17 cellular contexts compared by ENCODE assay signal in genomic region chr11:63557548-63557947, GRCh38. TPM values are rescaled to one million over a fixed set of nuclear protein-coding genes. Genes with fewer than 3 reads are reported as not detected.
DNase-seq lines count a peak whose midpoint lies in the region; ATAC-seq and TF ChIP-seq lines count a peak whose summit lies in the region.
"Had no signal": no experiment of that assay in that cellular context is flagged by ENCODE, and none has a peak within 500 bp of the region (broad histone marks: within the 10 kb centered on the region; RNA-seq: fewer than 3 reads in every experiment).

No MANE protein-coding gene starts in this region.

- TF ChIP-seq POLR2A in sigmoid colon (IDR thresholded peaks at IDR 0.05) = no peak

- H3K4me2 ChIP-seq in H9 (ENCODE audit: insufficient read depth, insufficient read length, low read length) = no peak overlapping the region
- H3K4me2 ChIP-seq: BLaER1 treated with 17β-estradiol and CSF1 and Interleukin-3, amounts not matched to agents 10 nM and 100 nM; GM23338 had no signal

- no peak overlapping the region for H3K27ac Mint-ChIP-seq in H9
- H3K27ac Mint-ChIP-seq: GM23338 had no signal

- no peak overlapping the region for H2BK15ac ChIP-seq in H9 (ENCODE audit: low read depth, low read length)

- peaks cover under 1% of the 10 kb centered on the region for H3K27me3 Mint-ChIP-seq in H9 (ENCODE audit: low read depth)
- H3K27me3 Mint-ChIP-seq: CD4-positive, CD25-positive, alpha-beta regulatory T cell had no signal

- H3K4me1 Mint-ChIP-seq in H9 = peaks cover 33 to 48% of the 10 kb centered on the region in 2 experiments

- in situ Hi-C loops in GM13977 (cut with MboI; ENCODE audit: low pct_unique_long_range_greater_than_20kb, low sequenced_read_pairs, unreplicated experiment) = no loop called here

- H2AK5ac ChIP-seq in H9 (ENCODE audit: insufficient read length, low read length) = no peak overlapping the region

- H3K9ac ChIP-seq in H9 (ENCODE audit: extremely low read depth, insufficient read length, low read length) = no peak overlapping the region
- H3K9ac ChIP-seq: BLaER1 treated with 17β-estradiol and CSF1 and Interleukin-3, amounts not matched to agents 10 nM and 100 nM had no signal

- H3K4me3 Mint-ChIP-seq in H9 = no peak overlapping the region
- H3K4me3 Mint-ChIP-seq: CD4-positive, CD25-positive, alpha-beta regulatory T cell; GM23338; IgD-negative memory B cell had no signal

- no peak overlapping the region for H3K18ac ChIP-seq in H9 (ENCODE audit: insufficient read length, low read depth, low read length)

- H3K4me3 ChIP-seq in mucosa of descending colon (no peak overlapping the region), sigmoid colon (no peak overlapping the region)
- H3K4me3 ChIP-seq: BLaER1 treated with 17β-estradiol and CSF1 and Interleukin-3, amounts not matched to agents 10 nM and 100 nM; GM12878; GM23338 had no signal

- H4K91ac ChIP-seq in H9 (ENCODE audit: insufficient read length, low read depth, low read length) = no peak overlapping the region

- H3K36me3 Mint-ChIP-seq in H9 (ENCODE audit: insufficient read depth in 1 of 3, low read depth in 3 of 3) = no peaks in the 10 kb centered on the region
- H3K36me3 Mint-ChIP-seq: IgD-negative memory B cell had no signal

- H3K9me3 Mint-ChIP-seq in H9 = no peaks in the 10 kb centered on the region
- H3K9me3 Mint-ChIP-seq: CD4-positive, CD25-positive, alpha-beta regulatory T cell; GM23338 had no signal

- H3T11ph ChIP-seq in H9 (ENCODE audit: low read length) = no peak overlapping the region

- peak; percentile 12 for DNase-seq in NCI-H82 (lab: John Stamatoyannopoulos, UW)
- DNase-seq in NCI-H82 treated with DMSO at 0.1 percent for 48 hours (lab: John Stamatoyannopoulos, UW; ENCODE audit: unreplicated experiment) = no peak
- DNase-seq in H9 = peak; percentile 3
- no peak for DNase-seq in mucosa of descending colon
- peak; percentile 15 for DNase-seq in sigmoid colon
- DNase-seq in activated gamma-delta T cell treated with Interleukin-2 at 50 U/mL for 16 hours = no peak
- no peak for DNase-seq in GM13977 (ENCODE audit: low spot score)
- DNase-seq: 8988T; CD4-positive, CD25-positive, alpha-beta regulatory T cell; DMS79; H7 had no signal

- H3K56ac ChIP-seq in H9 (ENCODE audit: insufficient read length, low read depth, low read length) = no peak overlapping the region

- H2AFZ ChIP-seq in H9 (ENCODE audit: low read length) = no peak overlapping the region
- H2AFZ ChIP-seq: GM23338 had no signal

- H2BK5ac ChIP-seq in H9 (ENCODE audit: insufficient read length, low read length) = no peak overlapping the region

- no peaks in the 10 kb centered on the region for H3K79me1 ChIP-seq in H9 (ENCODE audit: insufficient read depth, low read depth, low read length, poor library complexity, severe bottlenecking)

- TF ChIP-seq EP300 in sigmoid colon (IDR thresholded peaks at IDR 0.05) = no peak

- H2BK20ac ChIP-seq in H9 (ENCODE audit: low read depth, low read length, poor library complexity, severe bottlenecking) = no peak overlapping the region

- H4K5ac ChIP-seq in H9 (ENCODE audit: insufficient read length, low read depth, low read length) = no peak overlapping the region

- H3K14ac ChIP-seq in H9 (ENCODE audit: insufficient read depth, low read length) = no peak overlapping the region

- H3K9me3 ChIP-seq in H9 (ENCODE audit: control insufficient read depth, low read depth, low read length) (no peaks in the 10 kb centered on the region), mucosa of descending colon (no peaks in the 10 kb centered on the region), sigmoid colon (no peaks in the 10 kb centered on the region)
- H3K9me3 ChIP-seq: BLaER1 treated with 17β-estradiol and CSF1 and Interleukin-3, amounts not matched to agents 10 nM and 100 nM had no signal

- WGBS in H9 (ENCODE audit: extremely low coverage, insufficient read length, low lambda C conversion rate) = no CpG with 5 or more reads among the region's 6 CpGs
- WGBS in sigmoid colon, 2 donors = 10 to 74% methylated on average over 6 of the region's 6 CpGs

- no peak for TF ChIP-seq CTCF in H9 (conservative IDR thresholded peaks at IDR 0.05)
- TF ChIP-seq CTCF in mucosa of descending colon (IDR thresholded peaks at IDR 0.05) = no peak
- TF ChIP-seq CTCF in sigmoid colon (IDR thresholded peaks at IDR 0.05) = no peak
- TF ChIP-seq CTCF in GM13977 (IDR thresholded peaks at IDR 0.05; ENCODE audit: extremely low read depth, insufficient read depth, missing control alignments) = no peak

- no peaks in the 10 kb centered on the region for H4K20me1 ChIP-seq in H9 (ENCODE audit: control insufficient read depth, insufficient read depth, insufficient read length)
- H4K20me1 ChIP-seq: BLaER1 treated with 17β-estradiol and CSF1 and Interleukin-3, amounts not matched to agents 10 nM and 100 nM had no signal

- 0 out of 2 replicates have a peak, but pooled peaks cover 4% of the 10 kb centered on the region for H3K4me1 ChIP-seq in H9 (ENCODE audit: insufficient read depth, low read length)
- H3K4me1 ChIP-seq in mucosa of descending colon (ENCODE audit: low read depth) = peaks cover 10% of the 10 kb centered on the region
- no peaks in the 10 kb centered on the region for H3K4me1 ChIP-seq in sigmoid colon

- intact Hi-C loops in mucosa of descending colon (cut with DNase I, micrococcal nuclease) (no loop called here), sigmoid colon (cut with DNase I) (no loop called here)

- no peak overlapping the region for H4K8ac ChIP-seq in H9 (replicated peaks; ENCODE audit: insufficient read length, low read depth, low read length)

- H3K23me2 ChIP-seq in H9 (ENCODE audit: insufficient read length, low read depth, low read length, poor library complexity, severe bottlenecking) = no peaks in the 10 kb centered on the region

- H3K23ac ChIP-seq in H9 (ENCODE audit: insufficient read length, low read depth, low read length) = no peak overlapping the region

- ATAC-seq in mucosa of descending colon = peak; percentile 64
- ATAC-seq: GM12878, GM23338 had no signal

- H3K79me2 ChIP-seq in H9 (ENCODE audit: insufficient read depth, low read length) = no peaks in the 10 kb centered on the region

- H3K36me3 ChIP-seq in mucosa of descending colon (ENCODE audit: low read depth) (no peaks in the 10 kb centered on the region), sigmoid colon (no peaks in the 10 kb centered on the region)
- H3K36me3 ChIP-seq: BLaER1 treated with 17β-estradiol and CSF1 and Interleukin-3, amounts not matched to agents 10 nM and 100 nM had no signal

- no peak overlapping the region for H2BK120ac ChIP-seq in H9 (ENCODE audit: low read depth, low read length, poor library complexity, severe bottlenecking)

- H3K27me3 ChIP-seq in H9 (ENCODE audit: insufficient read depth, low read length) = no peaks in the 10 kb centered on the region
- no peaks in the 10 kb centered on the region for H3K27me3 ChIP-seq in sigmoid colon
- H3K27me3 ChIP-seq: BLaER1 treated with 17β-estradiol and CSF1 and Interleukin-3, amounts not matched to agents 10 nM and 100 nM had no signal

- no peak overlapping the region for H3K27ac ChIP-seq in H9 (ENCODE audit: insufficient read length, low read depth, low read length)
- H3K27ac ChIP-seq in sigmoid colon = no peak overlapping the region
- H3K27ac ChIP-seq: BLaER1 treated with 17β-estradiol and CSF1 and Interleukin-3, amounts not matched to agents 10 nM and 100 nM had no signal

- no peak overlapping the region for H2BK12ac ChIP-seq in H9 (ENCODE audit: insufficient read length, low read depth, low read length)

- H3K4ac ChIP-seq in H9 (ENCODE audit: low read depth, low read length) = no peak overlapping the region

RNA-seq across cellular contexts. Expression of gene PLAAT2, which starts 5.6 kb away (rescaled TPM):
- total RNA-seq in H9 (2021) (0.31 and 0.52 TPM in 2 replicates), mucosa of descending colon (100 to 1,000 TPM in 1 of 3 donors, 10 to 100 TPM in 2; 44.3 to 238 (median 62.8) TPM), sigmoid colon (under 1 TPM in 1 of 4 donors, not detected in 3; 0.71 TPM)
- polyA plus RNA-seq in sigmoid colon = 100 to 1,000 TPM in 2 of 3 donors, 10 to 100 TPM in 1; 27.0 to 233 (median 112) TPM
- total RNA-seq: CD4-positive, CD25-positive, alpha-beta regulatory T cell; G401; H7; HT1080 had no signal

RNA-seq across cellular contexts. Expression of gene PLAAT4, which starts 20.9 kb away (rescaled TPM):
- total RNA-seq in H9 (2021) = 3.1 and 3.5 TPM in 2 replicates
- total RNA-seq in mucosa of descending colon = 10 to 100 TPM; 57.0 to 99.0 (median 96.7) TPM
- 10 to 100 TPM; 36.7 to 49.9 (median 42.8) TPM for total RNA-seq in sigmoid colon
- 100 to 1,000 TPM in 2 of 3 donors, 10 to 100 TPM in 1; 63.1 to 262 (median 114) TPM for polyA plus RNA-seq in sigmoid colon
- total RNA-seq: G401 had no signal

RNA-seq across cellular contexts. Expression of gene LGALS12, which starts 51.7 kb away (rescaled TPM):
- 1.9 and 2.0 TPM in 2 replicates for total RNA-seq in H9 (2021)
- total RNA-seq in mucosa of descending colon = under 1 TPM; 0.26 to 0.32 (median 0.29) TPM
- total RNA-seq in sigmoid colon = 1 to 10 TPM in 1 of 4 donors, not detected in 3; 5.4 TPM
- 1 to 10 TPM in 1 of 3 donors, not detected in 2; 3.9 TPM for polyA plus RNA-seq in sigmoid colon
- total RNA-seq: G401, GM12878, HT1080 had no signal
- polyA plus RNA-seq: CD4-positive, CD25-positive, alpha-beta regulatory T cell; GM12878 had no signal

RNA-seq across cellular contexts. Expression of gene PLAAT3, which starts 56.7 kb away (rescaled TPM):
- 188 and 198 TPM in 2 replicates for total RNA-seq in H9 (2021)
- 10 to 100 TPM; 15.1 to 58.5 (median 26.7) TPM for total RNA-seq in mucosa of descending colon
- 10 to 100 TPM; 34.9 to 59.9 (median 47.9) TPM for total RNA-seq in sigmoid colon
- 10 to 100 TPM; 14.6 to 34.7 (median 21.0) TPM for polyA plus RNA-seq in sigmoid colon

Comparison
In these comparisons a context has a peak if more than half of its experiments do, and no peak if none do; other contexts are left out.
1. DNase-seq: peak in NCI-H82 (single experiment), H9 (single experiment) and sigmoid colon (single experiment); none in NCI-H82 treated with DMSO at 0.1 percent for 48 hours (single experiment), mucosa of descending colon (0 of 3), activated gamma-delta T cell treated with Interleukin-2 at 50 U/mL for 16 hours (single experiment) and GM13977 (single experiment).
2. RNA of gene PLAAT2, which starts 5.6 kb away (total RNA-seq): 44.3 to 238 TPM in mucosa of descending colon; 0.31 to 0.52 TPM in H9 and 0.71 TPM in sigmoid colon; every median in the first group is over 10 times any median in the second.